12 cellular contexts compared by ENCODE assay signal in genomic region chr9:94325583-94325982, GRCh38. TPM values are rescaled to one million over a fixed set of nuclear protein-coding genes. Genes with fewer than 3 reads are reported as not detected.
"Had no signal": no experiment of that assay in that cellular context is flagged by ENCODE, and none has a peak within 500 bp of the region (broad histone marks: within the 10 kb centered on the region; RNA-seq: fewer than 3 reads in every experiment).

No MANE protein-coding gene starts in this region.

RNA-seq across cellular contexts. Expression of gene NUTM2F, which starts 2.9 kb away (rescaled TPM):
- total RNA-seq: activated CD4-positive, alpha-beta memory T cell treated with anti-CD3 and anti-CD28 coated beads, Interleukin-2, amount 10 ng/mL, durations not matched to agents 7 days and 5 days; activated CD4-positive, alpha-beta T cell treated with anti-CD3 and anti-CD28 coated beads, Interleukin-2, amount 10 ng/mL, durations not matched to agents 7 days and 5 days; activated naive CD4-positive, alpha-beta T cell treated with anti-CD3 and anti-CD28 coated beads, Interleukin-2, amount 50 U/mL, for 72 hours; activated naive CD8-positive, alpha-beta T cell treated with anti-CD3 and anti-CD28 coated beads, Interleukin-2, amount 10 ng/mL, durations not matched to agents 7 days and 5 days; activated T-cell treated with anti-CD3 and anti-CD28 coated beads, Interleukin-2, amount 50 U/mL, for 72 hours; ascending aorta; breast epithelium; colonic mucosa; esophagus muscularis mucosa; foreskin keratinocyte; gastrocnemius medialis; T-helper 17 cell had no signal
